In the genomic region with DNA sequence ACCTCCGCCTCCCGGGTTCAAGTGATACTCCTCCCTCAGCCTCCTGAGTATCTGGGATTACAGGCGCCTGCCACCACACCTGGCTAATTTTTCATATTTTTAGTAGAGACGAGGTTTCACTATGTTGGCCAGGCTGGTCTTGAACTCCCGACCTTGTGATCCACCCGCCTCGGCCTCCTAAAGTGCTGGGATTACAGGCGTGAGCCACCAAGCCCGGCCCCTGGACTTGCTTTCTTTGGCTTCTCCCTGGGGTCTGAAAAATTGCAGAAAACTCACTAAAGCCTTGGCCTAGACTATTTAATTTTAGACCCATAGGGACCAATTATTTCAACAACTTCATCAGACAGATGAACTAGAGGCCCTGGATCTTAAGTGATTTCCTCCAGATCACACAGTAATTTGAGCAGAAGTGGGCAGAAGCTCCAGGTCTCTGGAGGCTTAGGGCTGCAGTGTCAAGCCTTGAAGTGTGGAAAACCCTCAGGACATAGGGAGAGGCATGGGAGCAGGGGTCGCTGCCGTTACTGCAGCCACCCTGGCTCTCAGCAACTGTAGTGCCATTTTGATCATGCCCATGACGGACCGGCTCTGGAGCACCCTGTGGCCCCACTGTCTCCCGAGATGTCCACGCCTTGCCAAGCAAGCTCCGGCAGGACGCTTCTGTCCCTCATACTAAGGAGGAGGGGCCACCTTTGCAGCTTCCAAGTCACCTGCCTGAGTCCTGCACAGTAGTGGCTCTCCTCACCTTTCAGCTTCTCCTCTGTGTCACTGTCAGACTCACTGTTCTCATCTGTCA, we compare ENCODE assay signal across 13 cellular contexts.
DNase-seq lines count a peak whose midpoint lies in the region; ATAC-seq and TF ChIP-seq lines count a peak whose summit lies in the region.
"Had no signal": no experiment of that assay in that cellular context is flagged by ENCODE, and none has a peak within 500 bp of the region (broad histone marks: within the 10 kb centered on the region; RNA-seq: fewer than 3 reads in every experiment).

No MANE protein-coding gene starts in this region.

- DNase-seq in PC-3 = no peak
- peak in 1 of 2 donors; percentile 21 for DNase-seq in heart right ventricle
- no peak for DNase-seq in osteocyte (ENCODE audit: extremely low spot score, unreplicated experiment)
- no peak for DNase-seq in uterus
- no peak for DNase-seq in NCI-H146 (lab: John Stamatoyannopoulos, UW)
- DNase-seq in middle frontal gyrus (ENCODE audit: extremely low spot score, low spot score) = no peak
- DNase-seq: NCI-H1417 treated with DMSO at 0.1 percent for 48 hours; NCI-H2171 treated with DMSO at 0.1 percent for 48 hours; NK-92 treated with Interleukin-12 subunit alpha and Interleukin-12 subunit beta, amount 100 ng/mL, for 24 hours; RPMI8226 had no signal

- H3K27me3 Mint-ChIP-seq in osteocyte (ENCODE audit: unreplicated experiment) = no peaks in the 10 kb centered on the region

- 0 out of 2 replicates have a peak overlapping the region, but pooled peaks have one; percentile 18 for H3K4me2 ChIP-seq in PC-3 (ENCODE audit: low read length)

- H3K4me3 Mint-ChIP-seq in osteocyte (ENCODE audit: unreplicated experiment) = no peak overlapping the region
- H3K4me3 Mint-ChIP-seq: IgD-negative memory B cell had no signal

- POLR2A ChIA-PET in PC-3 (lab: Charles Lee; ENCODE audit: unreplicated experiment) = interaction anchor here (0.7 kb wide), 1 partner anchor 63 kb away, joined by 3 read pairs; no protein-coding TSS in a partner anchor

- no peak for TF ChIP-seq POLR2A in uterus (IDR thresholded peaks at IDR 0.05)

- H3K27ac ChIP-seq in PC-3 (ENCODE audit: low read length) = no peak overlapping the region
- H3K27ac ChIP-seq in heart right ventricle = peak overlapping the region in 8 of 10 donors; percentile 62 to 82 (median 73)
- peak overlapping the region; percentile 55 to 76 for H3K27ac ChIP-seq in uterus

- no peaks in the 10 kb centered on the region for H4K20me1 ChIP-seq in PC-3 (ENCODE audit: low read length)

- ATAC-seq in PC-3 = no peak
- ATAC-seq in heart right ventricle = peak in 2 of 8 donors; percentile 3 to 13
- no peak for ATAC-seq in HG02798 (IDR thresholded peaks at IDR 0.05; ENCODE audit: poor library complexity, unreplicated experiment)

- H2AFZ ChIP-seq in PC-3 (ENCODE audit: low read length) = no peak overlapping the region

- no TSS peak for BruUV-seq in PC-3 (replicated peaks; lab: Mats Ljungman, UMichigan)

- H3K4me1 ChIP-seq in PC-3 (ENCODE audit: insufficient read depth, low read length) (peaks cover 45% of the 10 kb centered on the region), heart right ventricle (peaks cover 5 to 43% (median 24%) of the 10 kb centered on the region in 9 donors), uterus (no peaks in the 10 kb centered on the region)

- intact Hi-C loops in PC-3 (cut with micrococcal nuclease) (loop anchor here (5.0 kb wide), 1 partner anchor 39 kb away; no protein-coding TSS in a partner anchor), heart right ventricle (cut with DNase I) (loop anchor here in 2 of 10 donors (5.0 to 10.0 kb wide), 2 partner anchors 53 to 61 kb away; no protein-coding TSS in a partner anchor), uterus (cut with DNase I; ENCODE audit: low total_unique reads) (no loop called here)

- peaks cover 48% of the 10 kb centered on the region for H3K36me3 Mint-ChIP-seq in osteocyte (ENCODE audit: unreplicated experiment)
- H3K36me3 Mint-ChIP-seq: IgD-negative memory B cell had no signal

- H3K27me3 ChIP-seq in PC-3 (ENCODE audit: low read length) (no peaks in the 10 kb centered on the region), heart right ventricle (no peaks in the 10 kb centered on the region), uterus (no peaks in the 10 kb centered on the region)
- H3K27me3 ChIP-seq: SJSA1 had no signal

- peak overlapping the region; percentile 10 for H3K27ac Mint-ChIP-seq in osteocyte (ENCODE audit: unreplicated experiment)
- H3K27ac Mint-ChIP-seq: IgD-negative memory B cell had no signal

- H3K36me3 ChIP-seq in PC-3 (ENCODE audit: low read depth, low read length) (no peaks in the 10 kb centered on the region), heart right ventricle (peaks cover 0 to 86% (median 12%) of the 10 kb centered on the region in 9 donors), uterus (no peaks in the 10 kb centered on the region)

- H3K4me3 ChIP-seq in PC-3 (ENCODE audit: low read length) = no peak overlapping the region
- no peak overlapping the region for H3K4me3 ChIP-seq in heart right ventricle
- H3K4me3 ChIP-seq in uterus = no peak overlapping the region
- H3K4me3 ChIP-seq: SJSA1 had no signal

- H3F3A ChIP-seq in PC-3 (ENCODE audit: low read length, unreplicated experiment) = no peaks in the 10 kb centered on the region

- no peaks in the 10 kb centered on the region for H3K9me2 ChIP-seq in PC-3 (replicated peaks; ENCODE audit: low read length)

- CTCF ChIA-PET in PC-3 (lab: Charles Lee) = interaction anchor here (0.5 to 1.0 kb wide), 2 partner anchors 28 to 48 kb away, joined by 3 read pairs; no protein-coding TSS in a partner anchor

- no peaks in the 10 kb centered on the region for H3K9me3 Mint-ChIP-seq in osteocyte (ENCODE audit: unreplicated experiment)

- WGBS in heart right ventricle, 2 donors = 72 to 73% methylated on average over 17 of the region's 17 CpGs

- H3K9ac ChIP-seq in PC-3 (ENCODE audit: low read length) = no peak overlapping the region

- H3K4me1 Mint-ChIP-seq in osteocyte (ENCODE audit: unreplicated experiment) = peaks cover 18% of the 10 kb centered on the region

- no peaks in the 10 kb centered on the region for H3K79me2 ChIP-seq in PC-3 (ENCODE audit: low read length)

- no peaks in the 10 kb centered on the region for H3K9me3 ChIP-seq in PC-3 (ENCODE audit: low read length)
- no peaks in the 10 kb centered on the region for H3K9me3 ChIP-seq in heart right ventricle
- H3K9me3 ChIP-seq in uterus = no peaks in the 10 kb centered on the region
- H3K9me3 ChIP-seq: SJSA1 had no signal

- TF ChIP-seq CTCF in PC-3 (conservative IDR thresholded peaks at IDR 0.05; ENCODE audit: low read depth, low read length) (no peak), heart right ventricle (IDR thresholded peaks at IDR 0.05) (no peak), osteocyte (IDR thresholded peaks at IDR 0.05) (no peak), uterus (IDR thresholded peaks at IDR 0.05) (no peak)
